ENCODE assay signal across 13 cellular contexts in genomic region chr10:57692255-57692980, GRCh38.
DNase-seq lines count a peak whose midpoint lies in the region; ATAC-seq and TF ChIP-seq lines count a peak whose summit lies in the region.
"Had no signal": no experiment of that assay in that cellular context is flagged by ENCODE, and none has a peak within 500 bp of the region (broad histone marks: within the 10 kb centered on the region; RNA-seq: fewer than 3 reads in every experiment).

No MANE protein-coding gene starts in this region.

- peak; percentile 92 for DNase-seq in ELR (ENCODE audit: low read depth)
- DNase-seq in SJSA1 (ENCODE audit: low read depth in 1 of 2, low spot score in 2 of 2), result peak; percentile 60 to 85
- peak; percentile 88 for DNase-seq in fibroblast of mammary gland (ENCODE audit: low read depth)
- DNase-seq in renal cortical epithelial cell (ENCODE audit: low read depth), result peak; percentile 97
- no peak for DNase-seq in HAP-1 (ENCODE audit: low spot score in 2 of 2)
- DNase-seq in stimulated activated naive CD8-positive, alpha-beta T cell treated with anti-CD3 and anti-CD28 coated beads, Interleukin-15, amount 100 ng/mL, for 72 hours, result no peak
- DNase-seq: amygdala, DMS 273 treated with DMSO at 0.1 percent for 48 hours, NCI-H526 treated with DMSO at 0.1 percent for 48 hours had no signal

- in situ Hi-C loops in HAP-1 (cut with MboI; ENCODE audit: low sequenced_read_pairs), result no loop called here

- H3K27ac Mint-ChIP-seq in stimulated activated naive CD8-positive, alpha-beta T cell treated with anti-CD3 and anti-CD28 coated beads, Interleukin-15, amount 100 ng/mL, for 72 hours, result peak overlapping the region in 1 of 2 donors; percentile 45
- H3K27ac Mint-ChIP-seq: T-helper 1 cell treated with Interleukin-12 subunit alpha and Interleukin-12 subunit beta and Interleukin-4 antibody, amounts not matched to agents 30 μg/mL and 1 μg/mL, for 36 hours had no signal

- H3K9me3 Mint-ChIP-seq in stimulated activated naive CD8-positive, alpha-beta T cell treated with anti-CD3 and anti-CD28 coated beads, Interleukin-15, amount 100 ng/mL, for 72 hours, result no peaks in the 10 kb centered on the region
- H3K9me3 Mint-ChIP-seq: T-helper 1 cell treated with Interleukin-12 subunit alpha and Interleukin-12 subunit beta and Interleukin-4 antibody, amounts not matched to agents 30 μg/mL and 1 μg/mL, for 36 hours had no signal

- H3K4me1 ChIP-seq in SJSA1 (replicated peaks) (peaks cover 44% of the 10 kb centered on the region), HAP-1 (peaks cover 10% of the 10 kb centered on the region)

- H3K4me1 Mint-ChIP-seq in stimulated activated naive CD8-positive, alpha-beta T cell treated with anti-CD3 and anti-CD28 coated beads, Interleukin-15, amount 100 ng/mL, for 72 hours, result no peaks in the 10 kb centered on the region

- H3K9me3 ChIP-seq in SJSA1 (replicated peaks), result no peaks in the 10 kb centered on the region
- no peaks in the 10 kb centered on the region for H3K9me3 ChIP-seq in HAP-1

- no peaks in the 10 kb centered on the region for H3K36me3 ChIP-seq in SJSA1
- H3K36me3 ChIP-seq in HAP-1 (replicated peaks), result no peaks in the 10 kb centered on the region

- H3K4me3 ChIP-seq in SJSA1, result no peak overlapping the region
- H3K4me3 ChIP-seq in fibroblast of mammary gland (ENCODE audit: control insufficient read depth, low read depth, low read length), result no peak overlapping the region
- H3K4me3 ChIP-seq in HAP-1, result no peak overlapping the region

- H3K27me3 Mint-ChIP-seq in stimulated activated naive CD8-positive, alpha-beta T cell treated with anti-CD3 and anti-CD28 coated beads, Interleukin-15, amount 100 ng/mL, for 72 hours, result no peaks in the 10 kb centered on the region

- H3K27ac ChIP-seq in SJSA1, result peak overlapping the region; percentile 92

- H3K27me3 ChIP-seq in SJSA1 (replicated peaks) (no peaks in the 10 kb centered on the region), HAP-1 (ENCODE audit: low read depth) (no peaks in the 10 kb centered on the region)

- no peak for TF ChIP-seq CTCF in fibroblast of mammary gland (conservative IDR thresholded peaks at IDR 0.05; ENCODE audit: control insufficient read depth, insufficient read depth, low read depth, low read length)

- H3K4me3 Mint-ChIP-seq in stimulated activated naive CD8-positive, alpha-beta T cell treated with anti-CD3 and anti-CD28 coated beads, Interleukin-15, amount 100 ng/mL, for 72 hours, result no peak overlapping the region
- H3K4me3 Mint-ChIP-seq: T-helper 1 cell treated with Interleukin-12 subunit alpha and Interleukin-12 subunit beta and Interleukin-4 antibody, amounts not matched to agents 30 μg/mL and 1 μg/mL, for 36 hours had no signal

- no peak for ATAC-seq in HG03442 (IDR thresholded peaks at IDR 0.05; ENCODE audit: unreplicated experiment)
- no peak for ATAC-seq in HG03095 (IDR thresholded peaks at IDR 0.05; ENCODE audit: unreplicated experiment)
- ATAC-seq in stimulated activated naive CD8-positive, alpha-beta T cell treated with anti-CD3 and anti-CD28 coated beads, Interleukin-15, amount 100 ng/mL, for 72 hours, result no peak
- ATAC-seq: sciatic nerve had no signal

Comparison
In these comparisons a context has a peak if more than half of its experiments do, and no peak if none do; other contexts are left out.
1. DNase-seq: peak in ELR (single experiment), SJSA1 (2 of 2), fibroblast of mammary gland (single experiment) and renal cortical epithelial cell (single experiment); none in HAP-1 (0 of 2) and stimulated activated naive CD8-positive, alpha-beta T cell treated with anti-CD3 and anti-CD28 coated beads, Interleukin-15, amount 100 ng/mL, for 72 hours (0 of 2).